8 cellular contexts compared by ENCODE assay signal in genomic region chr5:88660947-88661869, GRCh38.
DNase-seq lines count a peak whose midpoint lies in the region; ATAC-seq and TF ChIP-seq lines count a peak whose summit lies in the region.

No MANE protein-coding gene starts in this region.

- H3K23ac ChIP-seq in neuronal stem cell (ENCODE audit: low read depth, low read length, poor library complexity), result no peak overlapping the region

- no peaks in the 10 kb centered on the region for H3K79me1 ChIP-seq in neuronal stem cell (ENCODE audit: low read depth, low read length)

- no peak overlapping the region for H2BK120ac ChIP-seq in neuronal stem cell (ENCODE audit: low read depth, low read length)

- no peak overlapping the region for H3K14ac ChIP-seq in neuronal stem cell (ENCODE audit: low read length)

- peak; percentile 60 for DNase-seq in CMK (ENCODE audit: low read depth)
- peak; percentile 65 for DNase-seq in NCI-H2029 treated with DMSO at 0.1 percent for 48 hours (lab: John Stamatoyannopoulos, UW)
- peak; percentile 98 for DNase-seq in WERI-Rb-1
- peak; percentile 85 to 94 for DNase-seq in foreskin fibroblast
- peak; percentile 94 for DNase-seq in neuronal stem cell (ENCODE audit: low spot score)
- DNase-seq in GM19238 (ENCODE audit: insufficient read length, low spot score), result no peak

- H3K4me3 ChIP-seq in WERI-Rb-1 (ENCODE audit: low read depth, low read length), result peak overlapping the region; percentile 60
- peak overlapping the region; percentile 43 to 63 for H3K4me3 ChIP-seq in foreskin fibroblast (ENCODE audit: low read depth in 1 of 2, low read length in 2 of 2)
- peak overlapping the region; percentile 38 to 69 for H3K4me3 ChIP-seq in neuronal stem cell (ENCODE audit: low read length in 2 of 2)

- no peak overlapping the region for H2BK5ac ChIP-seq in neuronal stem cell (ENCODE audit: low read length)

- peak overlapping the region; percentile 52 for H2AFZ ChIP-seq in neuronal stem cell (ENCODE audit: low read length)

- peak overlapping the region; percentile 15 for H3K18ac ChIP-seq in neuronal stem cell (ENCODE audit: low read length)

- peak; percentile 56 for ATAC-seq in GM18873 (IDR thresholded peaks at IDR 0.05; ENCODE audit: low FRiP score, unreplicated experiment)
- ATAC-seq in HG03045 (IDR thresholded peaks at IDR 0.05; ENCODE audit: unreplicated experiment), result peak; percentile 82

- WGBS in neuronal stem cell (ENCODE audit: extremely low coverage in 2 of 2, insufficient read length in 2 of 2, insufficient replicate concordance in 1 of 2), 2 donors, result 100% methylated on average over 1 of the region's 53 CpGs; no CpG with 5 or more reads in 1 of the 2 donors

- no peak for TF ChIP-seq CTCF in WERI-Rb-1 (IDR thresholded peaks at IDR 0.05; ENCODE audit: low read depth, low read length)
- TF ChIP-seq CTCF in foreskin fibroblast (IDR thresholded peaks at IDR 0.05; ENCODE audit: low read depth, low read length), result no peak

- no peak overlapping the region for H4K8ac ChIP-seq in neuronal stem cell (ENCODE audit: low read depth, low read length)

- H3K9me3 ChIP-seq in WERI-Rb-1 (ENCODE audit: severe bottlenecking) (no peaks in the 10 kb centered on the region), neuronal stem cell (replicated peaks in 1 of 2; ENCODE audit: control insufficient read depth in 2 of 2, insufficient read depth in 1 of 2, low read depth in 1 of 2, low read length in 2 of 2) (no peaks in the 10 kb centered on the region)

- H3K4me2 ChIP-seq in neuronal stem cell (ENCODE audit: insufficient read depth, low read length, poor library complexity, severe bottlenecking), result peak overlapping the region; percentile 85

- no peaks in the 10 kb centered on the region for H3K27me3 ChIP-seq in WERI-Rb-1 (ENCODE audit: insufficient read depth, low read depth, severe bottlenecking)
- H3K27me3 ChIP-seq in neuronal stem cell (ENCODE audit: control insufficient read depth in 3 of 3, insufficient read depth in 3 of 3, low read depth in 1 of 3, low read length in 3 of 3), result peaks cover 0 to 28% (median 0%) of the 10 kb centered on the region in 3 experiments

- peaks cover 13 to 37% of the 10 kb centered on the region in 2 donors for H3K4me1 ChIP-seq in neuronal stem cell (ENCODE audit: control insufficient read depth in 2 of 2, insufficient read depth in 1 of 2, low read depth in 1 of 2, low read length in 2 of 2)

- no peak overlapping the region for H4K91ac ChIP-seq in neuronal stem cell (ENCODE audit: low read depth, low read length, poor library complexity)

- H2BK12ac ChIP-seq in neuronal stem cell (ENCODE audit: low read length), result no peak overlapping the region

- no peak overlapping the region for H2AK5ac ChIP-seq in neuronal stem cell (ENCODE audit: low read depth, low read length)

- no peak overlapping the region for H3K4ac ChIP-seq in neuronal stem cell (ENCODE audit: low read length)

- no peak overlapping the region for H3K9ac ChIP-seq in neuronal stem cell (ENCODE audit: low read depth, low read length, poor library complexity)

- H2BK15ac ChIP-seq in neuronal stem cell (ENCODE audit: low read length), result no peak overlapping the region

- no peaks in the 10 kb centered on the region for H3K36me3 ChIP-seq in WERI-Rb-1
- no peaks in the 10 kb centered on the region for H3K36me3 ChIP-seq in neuronal stem cell (replicated peaks in 1 of 2; ENCODE audit: control insufficient read depth in 2 of 2, insufficient read depth in 2 of 2, low read length in 2 of 2)

- H3K27ac ChIP-seq in WERI-Rb-1, result peak overlapping the region; percentile 86
- peak overlapping the region; percentile 20 for H3K27ac ChIP-seq in neuronal stem cell (replicated peaks; ENCODE audit: low read length)
